9 cellular contexts compared by ENCODE assay signal in genomic region chr16:57628008-57628781, GRCh38.
DNase-seq lines count a peak whose midpoint lies in the region; ATAC-seq and TF ChIP-seq lines count a peak whose summit lies in the region.
"Had no signal": no experiment of that assay in that cellular context is flagged by ENCODE, and none has a peak within 500 bp of the region (broad histone marks: within the 10 kb centered on the region; RNA-seq: fewer than 3 reads in every experiment).

ADGRG1 (plus strand) TSS chr16:57628630; CDS start chr16:57650288, 21,658 bp downstream.

- peak within 1 kb of the TSS; percentile 78 for H3K9ac ChIP-seq in NT2/D1 (ENCODE audit: insufficient read length, low read depth)

- H3K9me3 ChIP-seq in NT2/D1 (ENCODE audit: insufficient read depth, low read length) (no peaks in the 10 kb centered on the region), tibial artery (no peaks in the 10 kb centered on the region)

- DNase-seq in NT2/D1 (ENCODE audit: low read depth, low spot score) (peak; percentile 54), globus pallidus (ENCODE audit: low spot score) (peak; percentile 87), non-pigmented ciliary epithelial cell (ENCODE audit: low read depth) (peak; percentile 76), tibial artery (peak; percentile 75 to 81)

- no peak for TF ChIP-seq CTCF in tibial artery (IDR thresholded peaks at IDR 0.05)

- H3K36me3 ChIP-seq in NT2/D1 (ENCODE audit: insufficient read depth, insufficient read length, low read length) = no peaks in the 10 kb centered on the region
- no peaks in the 10 kb centered on the region for H3K36me3 ChIP-seq in tibial artery

- H3K4me3 ChIP-seq in NT2/D1 (ENCODE audit: insufficient read length, low read depth) = peak within 1 kb of the TSS; percentile 31
- H3K4me3 ChIP-seq in tibial artery = peak within 1 kb of the TSS; percentile 28 to 38

- H3K27me3 ChIP-seq in NT2/D1 (ENCODE audit: insufficient read depth, insufficient read length) = no peaks in the 10 kb centered on the region
- peaks cover 0 to 60% of the 10 kb centered on the region in 2 donors for H3K27me3 ChIP-seq in tibial artery

- peak within 1 kb of the TSS; percentile 16 for H3K27ac Mint-ChIP-seq in activated naive CD8-positive, alpha-beta T cell
- H3K27ac Mint-ChIP-seq: dendritic cell treated with granulocyte-macrophage colony-stimulating factor and Interleukin-4, amounts not matched to agents 40 ng/mL and 50 ng/mL, for 4 days had no signal

- intact Hi-C loops in tibial artery (cut with DNase I; ENCODE audit: low total_unique reads) = no loop called here

- no peaks in the 10 kb centered on the region for H3K9me3 Mint-ChIP-seq in activated naive CD8-positive, alpha-beta T cell (ENCODE audit: low read depth)
- H3K9me3 Mint-ChIP-seq: dendritic cell treated with granulocyte-macrophage colony-stimulating factor and Interleukin-4, amounts not matched to agents 40 ng/mL and 50 ng/mL, for 4 days had no signal

- H3K4me3 Mint-ChIP-seq in activated naive CD8-positive, alpha-beta T cell = peak within 1 kb of the TSS; percentile 13
- H3K4me3 Mint-ChIP-seq: dendritic cell treated with granulocyte-macrophage colony-stimulating factor and Interleukin-4, amounts not matched to agents 40 ng/mL and 50 ng/mL, for 4 days had no signal

- H3K36me3 Mint-ChIP-seq in activated naive CD8-positive, alpha-beta T cell = no peaks in the 10 kb centered on the region

- H3K27ac ChIP-seq in tibial artery = no peak within 1 kb of the TSS

- H3K4me1 ChIP-seq in NT2/D1 (ENCODE audit: insufficient read depth, insufficient read length) (peaks cover 68% of the 10 kb centered on the region), tibial artery (peaks cover 0 to 23% (median 11%) of the 10 kb centered on the region in 4 donors)

- H3K27me3 Mint-ChIP-seq in activated naive CD8-positive, alpha-beta T cell = peaks cover 13% of the 10 kb centered on the region

- H3K4me1 Mint-ChIP-seq in activated naive CD8-positive, alpha-beta T cell (ENCODE audit: low read depth) = peaks cover 14% of the 10 kb centered on the region

- peak; percentile 45 for ATAC-seq in GM18511 (IDR thresholded peaks at IDR 0.05; ENCODE audit: unreplicated experiment)
- ATAC-seq in HG03565 (IDR thresholded peaks at IDR 0.05; ENCODE audit: unreplicated experiment) = no peak
- ATAC-seq in HG02798 (IDR thresholded peaks at IDR 0.05; ENCODE audit: poor library complexity, unreplicated experiment) = no peak
